35 cellular contexts compared by ENCODE assay signal in the genomic region with DNA sequence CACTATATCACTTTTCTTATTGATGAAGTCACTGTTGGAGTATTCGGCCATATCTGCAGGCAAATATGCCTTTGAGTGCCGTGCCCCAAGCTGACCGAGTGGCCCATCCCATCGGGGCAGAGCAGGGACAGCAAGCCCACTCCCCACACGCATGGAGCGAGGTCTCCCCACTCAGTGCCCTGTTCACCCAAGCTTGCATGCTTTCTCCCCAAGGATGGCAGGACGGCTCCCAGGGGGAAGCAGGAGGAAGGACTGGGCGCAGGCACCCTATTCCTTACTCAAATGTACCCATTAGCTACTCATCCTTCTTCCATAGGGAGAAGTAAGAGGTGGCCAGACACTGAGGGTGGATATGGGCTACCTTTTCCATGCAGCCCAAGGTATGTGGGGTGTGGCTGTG.
"Had no signal": no experiment of that assay in that cellular context is flagged by ENCODE, and none has a peak within 500 bp of the region (broad histone marks: within the 10 kb centered on the region; RNA-seq: fewer than 3 reads in every experiment).

No MANE protein-coding gene starts in this region.

- H3K27me3 Mint-ChIP-seq: activated B cell treated with CpG ODN at 0.5 μM for 24 hours; activated CD4-positive, alpha-beta memory T cell treated with anti-CD3 and anti-CD28 coated beads for 36 hours; activated CD4-positive, alpha-beta T cell treated with anti-CD3 and anti-CD28 coated beads, Interleukin-2, amount 10 ng/mL, durations not matched to agents 24 days and 14 days; activated CD8-positive, alpha-beta T cell treated with anti-CD3 and anti-CD28 coated beads for 36 hours; activated naive CD8-positive, alpha-beta T cell treated with anti-CD3 and anti-CD28 coated beads for 36 hours; activated T-helper 17 cell treated with anti-CD3 and anti-CD28 coated beads, Interleukin-2, amount 50 U/mL, for 72 hours; central memory CD8-positive, alpha-beta T cell had no signal

- H3K4me1 ChIP-seq: adrenal gland had no signal

- H3K4me3 ChIP-seq: adrenal gland, cardiac muscle cell had no signal

- H3K9me3 Mint-ChIP-seq: activated CD4-positive, alpha-beta memory T cell treated with anti-CD3 and anti-CD28 coated beads for 36 hours; activated CD8-positive, alpha-beta T cell treated with anti-CD3 and anti-CD28 coated beads for 36 hours; activated naive CD8-positive, alpha-beta T cell treated with anti-CD3 and anti-CD28 coated beads for 36 hours had no signal

- ATAC-seq: activated CD8-positive, alpha-beta T cell treated with anti-CD3 and anti-CD28 coated beads for 36 hours; activated naive CD4-positive, alpha-beta T cell treated with anti-CD3 and anti-CD28 coated beads, Interleukin-2, amount 50 U/mL, for 72 hours; activated T-cell treated with anti-CD3 and anti-CD28 coated beads, Interleukin-2, amount 50 U/mL, for 4 hours; activated T-cell treated with anti-CD3 and anti-CD28 coated beads, Interleukin-2, amount 50 U/mL, for 72 hours; activated T-helper 17 cell treated with anti-CD3 and anti-CD28 coated beads, Interleukin-2, amount 50 U/mL, for 72 hours had no signal

- H3K36me3 Mint-ChIP-seq: activated CD4-positive, alpha-beta memory T cell treated with anti-CD3 and anti-CD28 coated beads for 36 hours; activated naive CD8-positive, alpha-beta T cell treated with anti-CD3 and anti-CD28 coated beads for 36 hours; brain had no signal

- H3K27ac ChIP-seq: adrenal gland, cardiac muscle cell, VCaP had no signal

- DNase-seq: activated B cell treated with CpG ODN at 0.5 μM for 24 hours; activated CD4-positive, alpha-beta memory T cell treated with anti-CD3 and anti-CD28 coated beads for 36 hours; activated CD4-positive, alpha-beta T cell treated with anti-CD3 and anti-CD28 coated beads for 4 hours; activated CD4-positive, alpha-beta T cell treated with anti-CD3 and anti-CD28 coated beads, Interleukin-2, amount 10 ng/mL, durations not matched to agents 24 days and 14 days; activated CD4-positive, alpha-beta T cell treated with anti-CD3 and anti-CD28 coated beads, Interleukin-2, amount 50 U/mL, for 1 hour; activated CD4-positive, alpha-beta T cell treated with anti-CD3 and anti-CD28 coated beads, Interleukin-2, amount 50 U/mL, for 4 hours; activated CD4-positive, CD25-positive, alpha-beta regulatory T cell treated with anti-CD3 and anti-CD28 coated beads, Interleukin-2, amount 50 U/mL, for 72 hours; activated CD8-positive, alpha-beta memory T cell treated with anti-CD3 and anti-CD28 coated beads, Interleukin-2, amount 50 U/mL, for 4 hours; activated CD8-positive, alpha-beta T cell treated with anti-CD3 and anti-CD28 coated beads for 36 hours; activated effector memory CD4-positive, alpha-beta T cell treated with anti-CD3 and anti-CD28 coated beads, Interleukin-2, amount 50 U/mL, for 16 hours; activated gamma-delta T cell treated with Interleukin-2 at 50 U/mL for 16 hours; activated naive CD4-positive, alpha-beta T cell; activated naive CD4-positive, alpha-beta T cell treated with anti-CD3 and anti-CD28 coated beads for 36 hours; activated naive CD4-positive, alpha-beta T cell treated with anti-CD3 and anti-CD28 coated beads, Interleukin-2, amount 50 U/mL, for 16 hours; activated naive CD8-positive, alpha-beta T cell treated with anti-CD3 and anti-CD28 coated beads for 36 hours; activated T-cell treated with anti-CD3 and anti-CD28 coated beads for 4 hours; activated T-cell treated with anti-CD3 and anti-CD28 coated beads, Interleukin-2, amount 50 U/mL, for 1 hour; activated T-cell treated with anti-CD3 and anti-CD28 coated beads, Interleukin-2, amount 50 U/mL, for 4 hours; activated T-cell treated with anti-CD3 and anti-CD28 coated beads, Interleukin-2, amount 50 U/mL, for 72 hours; adrenal gland; amniotic stem cell; aorta; caudate nucleus; T-helper 1 cell; T-helper 2 cell; T-helper 9 cell had no signal

- H3K27ac Mint-ChIP-seq: activated B cell treated with CpG ODN at 0.5 μM for 24 hours; activated CD4-positive, alpha-beta memory T cell treated with anti-CD3 and anti-CD28 coated beads for 36 hours; activated CD4-positive, alpha-beta T cell treated with anti-CD3 and anti-CD28 coated beads, Interleukin-2, amount 10 ng/mL, durations not matched to agents 24 days and 14 days; activated CD8-positive, alpha-beta T cell treated with anti-CD3 and anti-CD28 coated beads for 36 hours; activated naive CD4-positive, alpha-beta T cell treated with anti-CD3 and anti-CD28 coated beads for 36 hours; activated naive CD4-positive, alpha-beta T cell treated with anti-CD3 and anti-CD28 coated beads, Interleukin-2, amount 50 U/mL, for 72 hours; activated naive CD8-positive, alpha-beta T cell treated with anti-CD3 and anti-CD28 coated beads for 36 hours; activated T-cell treated with anti-CD3 and anti-CD28 coated beads, Interleukin-2, amount 50 U/mL, for 72 hours; activated T-helper 1 cell treated with anti-CD3 and anti-CD28 coated beads, Interleukin-12 subunit alpha, Interleukin-12 subunit beta, Interleukin-2, Interleukin-4 antibody, amounts not matched to agents 30 ng/mL and 10 ng/mL and 1 ng/mL, durations not matched to agents 14 hours and 24 hours and 36 hours; activated T-helper 17 cell treated with anti-CD3 and anti-CD28 coated beads, Interleukin-2, amount 50 U/mL, for 72 hours; brain; T-helper 1 cell treated with Interleukin-12 subunit alpha and Interleukin-12 subunit beta and Interleukin-4 antibody, amounts not matched to agents 30 μg/mL and 1 μg/mL, for 36 hours; T-helper 2 cell treated with Interferon-gamma antibody and Interleukin-4, amounts not matched to agents 5 μg/mL and 100 μg/mL, for 36 hours had no signal

- H3K4me3 Mint-ChIP-seq: activated B cell treated with CpG ODN at 0.5 μM for 24 hours; activated CD4-positive, alpha-beta memory T cell treated with anti-CD3 and anti-CD28 coated beads for 36 hours; activated CD4-positive, alpha-beta T cell treated with anti-CD3 and anti-CD28 coated beads, Interleukin-2, amount 10 ng/mL, durations not matched to agents 24 days and 14 days; activated CD8-positive, alpha-beta T cell treated with anti-CD3 and anti-CD28 coated beads for 36 hours; activated naive CD4-positive, alpha-beta T cell treated with anti-CD3 and anti-CD28 coated beads for 36 hours; activated naive CD8-positive, alpha-beta T cell treated with anti-CD3 and anti-CD28 coated beads for 36 hours; activated T-cell treated with anti-CD3 and anti-CD28 coated beads, Interleukin-2, amount 50 U/mL, for 4 hours; activated T-cell treated with anti-CD3 and anti-CD28 coated beads, Interleukin-2, amount 50 U/mL, for 72 hours; activated T-helper 1 cell treated with anti-CD3 and anti-CD28 coated beads, Interleukin-12 subunit alpha, Interleukin-12 subunit beta, Interleukin-2, Interleukin-4 antibody, amounts not matched to agents 30 ng/mL and 10 ng/mL and 1 ng/mL, durations not matched to agents 14 hours and 24 hours and 36 hours; activated T-helper 17 cell treated with anti-CD3 and anti-CD28 coated beads, Interleukin-2, amount 50 U/mL, for 72 hours; brain; central memory CD8-positive, alpha-beta T cell; T-helper 1 cell treated with Interleukin-12 subunit alpha and Interleukin-12 subunit beta and Interleukin-4 antibody, amounts not matched to agents 30 μg/mL and 1 μg/mL, for 36 hours; T-helper 2 cell treated with Interferon-gamma antibody and Interleukin-4, amounts not matched to agents 5 μg/mL and 100 μg/mL, for 36 hours had no signal

- H3K36me3 ChIP-seq: adrenal gland, cardiac muscle cell had no signal

- H3K27me3 ChIP-seq: adrenal gland, cardiac muscle cell had no signal

- H3K9me3 ChIP-seq: adrenal gland had no signal

- H3K4me1 Mint-ChIP-seq: activated B cell treated with CpG ODN at 0.5 μM for 24 hours; activated CD4-positive, alpha-beta T cell treated with anti-CD3 and anti-CD28 coated beads, Interleukin-2, amount 10 ng/mL, durations not matched to agents 24 days and 14 days; activated naive CD8-positive, alpha-beta T cell treated with anti-CD3 and anti-CD28 coated beads for 36 hours; activated T-helper 17 cell treated with anti-CD3 and anti-CD28 coated beads, Interleukin-2, amount 50 U/mL, for 72 hours; brain; central memory CD8-positive, alpha-beta T cell had no signal
